7 cellular contexts compared by ENCODE assay signal in genomic region chr17:81223758-81224122, GRCh38. TPM values are rescaled to one million over a fixed set of nuclear protein-coding genes. Genes with fewer than 3 reads are reported as not detected.
DNase-seq lines count a peak whose midpoint lies in the region; ATAC-seq, FAIRE-seq and TF ChIP-seq lines count a peak whose summit lies in the region.
"Had no signal": no experiment of that assay in that cellular context is flagged by ENCODE, and none has a peak within 500 bp of the region (broad histone marks: within the 10 kb centered on the region; RNA-seq: fewer than 3 reads in every experiment).

No MANE protein-coding gene starts in this region.

- peak; percentile 39 for DNase-seq in left ventricle myocardium superior
- no peak for DNase-seq in cardiac septum (ENCODE audit: low spot score)
- DNase-seq in epithelial cell of proximal tubule (ENCODE audit: low read depth) = no peak
- DNase-seq in transverse colon = peak; percentile 31
- DNase-seq in amniotic stem cell (lab: John Stamatoyannopoulos, UW) = no peak
- no peak for DNase-seq in H54 (ENCODE audit: insufficient read length, low spot score)

- H3K4me3 ChIP-seq in epithelial cell of proximal tubule (ENCODE audit: low read depth, low read length) (peak overlapping the region; percentile 54), transverse colon (peak overlapping the region in 3 of 4 donors; percentile 20 to 78 (median 32))

- no peak for TF ChIP-seq POLR2A in transverse colon (IDR thresholded peaks at IDR 0.05)
- TF ChIP-seq POLR2A in H54 (IDR thresholded peaks at IDR 0.05; ENCODE audit: low read depth, low read length) = no peak

- H3K36me3 ChIP-seq in transverse colon = no peaks in the 10 kb centered on the region

- FAIRE-seq in H54 (lab: Jason Lieb, UNC) = no peak

- WGBS in transverse colon (ENCODE audit: low coverage in 1 of 2), 2 donors = 21 to 26% methylated on average over 8 to 11 of the region's 11 CpGs

- TF ChIP-seq CTCF in epithelial cell of proximal tubule (conservative IDR thresholded peaks at IDR 0.05; ENCODE audit: low read depth, low read length) = no peak
- TF ChIP-seq CTCF in transverse colon (IDR thresholded peaks at IDR 0.05) = no peak

- intact Hi-C loops in left ventricle myocardium superior (cut with micrococcal nuclease) (no loop called here), cardiac septum (cut with DNase I) (no loop called here), transverse colon (cut with DNase I; ENCODE audit: low total_unique reads) (no loop called here)

- TF ChIP-seq EP300 in transverse colon (IDR thresholded peaks at IDR 0.05; ENCODE audit: low read depth) = no peak

- H3K9me3 ChIP-seq in transverse colon = no peaks in the 10 kb centered on the region

- in situ Hi-C loops in transverse colon (cut with MboI; ENCODE audit: low pct_ligation_motif_present in 1 of 4, low pct_unique_long_range_greater_than_20kb in 1 of 4, low sequenced_read_pairs in 3 of 4) = no loop called here

- H3K4me1 ChIP-seq in transverse colon = peaks cover 9 to 23% (median 21%) of the 10 kb centered on the region in 4 donors

- peak overlapping the region; percentile 43 to 62 (median 61) for H3K27ac ChIP-seq in transverse colon

- H3K27me3 ChIP-seq in transverse colon = no peaks in the 10 kb centered on the region

- no peak for ATAC-seq in left ventricle myocardium superior

RNA-seq across cellular contexts. Expression of gene CEP131, which starts 1.0 kb away (rescaled TPM):
- total RNA-seq in left ventricle myocardium superior = 13.6 TPM
- total RNA-seq in cardiac septum = 6.8 TPM
- 22.0 and 28.7 TPM in 2 replicates for total RNA-seq in epithelial cell of proximal tubule
- total RNA-seq in transverse colon = 10 to 100 TPM in 1 of 4 donors, 1 to 10 TPM in 3; 5.7 to 21.3 (median 6.8) TPM

RNA-seq across cellular contexts. Expression of gene TEPSIN, which starts 15.1 kb away (rescaled TPM):
- 13.8 TPM for total RNA-seq in left ventricle myocardium superior
- total RNA-seq in cardiac septum = 12.6 TPM
- 24.2 and 37.3 TPM in 2 replicates for total RNA-seq in epithelial cell of proximal tubule
- 100 to 1,000 TPM in 2 of 4 donors, 10 to 100 TPM in 2; 61.2 to 336 (median 121) TPM for total RNA-seq in transverse colon

RNA-seq across cellular contexts. Expression of gene NDUFAF8, which starts 15.4 kb away (rescaled TPM):
- total RNA-seq in left ventricle myocardium superior (53.7 TPM), cardiac septum (61.0 TPM), epithelial cell of proximal tubule (51.9 and 72.3 TPM in 2 replicates), transverse colon (10 to 100 TPM in 3 of 4 donors, not detected in 1; 22.3 to 35.4 (median 29.9) TPM)

RNA-seq across cellular contexts. Expression of gene AATK, which starts 57.7 kb away (rescaled TPM):
- total RNA-seq in left ventricle myocardium superior (14.5 TPM), cardiac septum (9.3 TPM), epithelial cell of proximal tubule (0.52 and 0.87 TPM in 2 replicates), transverse colon (10 to 100 TPM in 1 of 4 donors, 1 to 10 TPM in 3; 1.7 to 21.3 (median 8.6) TPM)

RNA-seq across cellular contexts. Expression of gene PVALEF, which starts 58.4 kb away (rescaled TPM):
- total RNA-seq in left ventricle myocardium superior (0.20 TPM), cardiac septum (not detected), epithelial cell of proximal tubule (not detected in 2 replicates), transverse colon (not detected)
- total RNA-seq: kidney epithelial cell had no signal

Comparison
In these comparisons a context has a peak if more than half of its experiments do, and no peak if none do; other contexts are left out.
1. DNase-seq: peak in left ventricle myocardium superior (single experiment) and transverse colon (single experiment); none in cardiac septum (single experiment), epithelial cell of proximal tubule (single experiment), amniotic stem cell (single experiment) and H54 (single experiment).